In the genomic region with DNA sequence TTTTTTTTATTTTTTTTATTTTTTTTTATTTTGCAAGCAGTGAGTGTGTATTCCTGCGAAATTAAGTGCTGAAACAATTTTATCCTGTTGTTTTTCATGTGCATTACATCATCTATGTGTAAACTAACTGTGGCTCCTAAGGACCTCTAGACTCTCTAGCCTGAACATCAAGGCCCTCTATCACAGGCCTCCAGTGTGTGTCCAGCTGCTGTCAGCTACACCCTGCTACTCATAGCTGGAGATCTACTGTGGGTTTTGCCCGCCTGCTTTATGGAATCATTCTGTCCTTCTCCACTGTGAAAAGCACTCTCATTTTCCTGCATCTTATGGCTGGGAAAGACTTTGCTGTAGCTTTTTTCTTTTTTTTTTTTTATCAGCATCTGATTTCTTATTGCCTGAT, we compare ENCODE assay signal across 35 cellular contexts.
DNase-seq lines count a peak whose midpoint lies in the region; ATAC-seq, FAIRE-seq and TF ChIP-seq lines count a peak whose summit lies in the region.
"Had no signal": no experiment of that assay in that cellular context is flagged by ENCODE, and none has a peak within 500 bp of the region (broad histone marks: within the 10 kb centered on the region; RNA-seq: fewer than 3 reads in every experiment).

No MANE protein-coding gene starts in this region.

- peaks cover 11% of the 10 kb centered on the region for H3K4me1 Mint-ChIP-seq in astrocyte (ENCODE audit: low read depth, unreplicated experiment)
- H3K4me1 Mint-ChIP-seq: activated CD8-positive, alpha-beta memory T cell treated with anti-CD3 and anti-CD28 coated beads, Interleukin-2, amount 10 ng/mL, durations not matched to agents 7 days and 5 days; CD8-positive, alpha-beta memory T cell; IgD-negative memory B cell; stimulated activated naive CD8-positive, alpha-beta T cell treated with anti-CD3 and anti-CD28 coated beads, Interleukin-15, amount 100 ng/mL, for 72 hours had no signal

- H3K4me3 ChIP-seq in astrocyte (ENCODE audit: insufficient read depth, low read depth, low read length) (no peak overlapping the region), ascending aorta (no peak overlapping the region)
- H3K4me3 ChIP-seq: adrenal gland, coronary artery, ovary, tibial nerve had no signal

- no peak for ATAC-seq in HG03469 (IDR thresholded peaks at IDR 0.05; ENCODE audit: unreplicated experiment)
- ATAC-seq: activated CD8-positive, alpha-beta memory T cell treated with anti-CD3 and anti-CD28 coated beads, Interleukin-2, amount 10 ng/mL, durations not matched to agents 7 days and 5 days; activated T-cell treated with anti-CD3 and anti-CD28 coated beads, Interleukin-2, amount 50 U/mL, for 72 hours; PC-3; stimulated activated naive CD8-positive, alpha-beta T cell treated with anti-CD3 and anti-CD28 coated beads, Interleukin-15, amount 100 ng/mL, for 72 hours had no signal

- H3K4me2 ChIP-seq in astrocyte (ENCODE audit: low read length), result no peak overlapping the region

- DNase-seq in DMS53 (lab: John Stamatoyannopoulos, UW) (peak; percentile 98), NCI-H146 treated with DMSO at 0.1 percent for 48 hours (lab: John Stamatoyannopoulos, UW; ENCODE audit: unreplicated experiment) (peak; percentile 63), NCI-H510A (lab: John Stamatoyannopoulos, UW) (peak; percentile 27), astrocyte (ENCODE audit: low read depth) (no peak), ascending aorta (ENCODE audit: low spot score in 2 of 2) (no peak), germinal center (ENCODE audit: low spot score) (no peak)
- DNase-seq: ACHN; activated CD4-positive, alpha-beta T cell treated with anti-CD3 and anti-CD28 coated beads, Interleukin-2, amount 50 U/mL, for 1 hour; activated CD8-positive, alpha-beta memory T cell treated with anti-CD3 and anti-CD28 coated beads, Interleukin-2, amount 10 ng/mL, durations not matched to agents 7 days and 5 days; activated naive CD4-positive, alpha-beta T cell treated with anti-CD3 and anti-CD28 coated beads for 36 hours; activated T-cell treated with anti-CD3 and anti-CD28 coated beads, Interleukin-2, amount 50 U/mL, for 72 hours; adrenal gland; BE2C; CD8-positive, alpha-beta memory T cell; DMS79 treated with DMSO at 0.1 percent for 48 hours; effector memory CD4-positive, alpha-beta T cell; GF-D8; head of caudate nucleus; kidney glomerular epithelial cell; NCI-H1048; NCI-H2227 treated with DMSO at 0.1 percent for 48 hours; NK-92 treated with Interleukin-12 subunit alpha and Interleukin-12 subunit beta, amount 100 ng/mL, for 24 hours; ovary; PC-3; retina; Right ventricle myocardium superior; stimulated activated naive CD8-positive, alpha-beta T cell treated with anti-CD3 and anti-CD28 coated beads, Interleukin-15, amount 100 ng/mL, for 72 hours; SW 1271; T1000 had no signal

- H3K27ac ChIP-seq in astrocyte (ENCODE audit: low read depth, low read length) (no peak overlapping the region), ascending aorta (no peak overlapping the region)
- H3K27ac ChIP-seq: adrenal gland, coronary artery, ovary, tibial nerve had no signal

- H3K36me3 ChIP-seq in astrocyte (ENCODE audit: insufficient read depth, low read length) (no peaks in the 10 kb centered on the region), ascending aorta (no peaks in the 10 kb centered on the region)
- H3K36me3 ChIP-seq: adrenal gland, BE2C, ovary, tibial nerve had no signal

- H3K9ac ChIP-seq in astrocyte (ENCODE audit: low read length), result no peak overlapping the region

- no peak for FAIRE-seq in astrocyte (lab: Jason Lieb, UNC)
- FAIRE-seq: H54, small intestine had no signal

- H3K9me3 ChIP-seq in astrocyte (ENCODE audit: insufficient read depth, low read depth, low read length) (no peaks in the 10 kb centered on the region), ascending aorta (no peaks in the 10 kb centered on the region)
- H3K9me3 ChIP-seq: adrenal gland, BE2C, ovary, tibial nerve had no signal

- TF ChIP-seq CTCF in astrocyte (IDR thresholded peaks at IDR 0.05; ENCODE audit: insufficient read depth, low read depth, low read length) (no peak), ascending aorta (IDR thresholded peaks at IDR 0.05) (no peak)

- H4K20me1 ChIP-seq in astrocyte (ENCODE audit: insufficient read depth, low read length), result no peaks in the 10 kb centered on the region

- no peaks in the 10 kb centered on the region for H3K27me3 ChIP-seq in astrocyte (ENCODE audit: insufficient read depth, low read length)
- H3K27me3 ChIP-seq in ascending aorta, result no peaks in the 10 kb centered on the region
- H3K27me3 ChIP-seq: adrenal gland, BE2C, ovary, tibial nerve had no signal

- H3K4me3 Mint-ChIP-seq in astrocyte (ENCODE audit: unreplicated experiment), result no peak overlapping the region
- H3K4me3 Mint-ChIP-seq: activated CD8-positive, alpha-beta memory T cell treated with anti-CD3 and anti-CD28 coated beads, Interleukin-2, amount 10 ng/mL, durations not matched to agents 7 days and 5 days; activated naive CD4-positive, alpha-beta T cell treated with anti-CD3 and anti-CD28 coated beads for 36 hours; activated T-cell treated with anti-CD3 and anti-CD28 coated beads, Interleukin-2, amount 50 U/mL, for 72 hours; CD8-positive, alpha-beta memory T cell; IgD-negative memory B cell; stimulated activated naive CD8-positive, alpha-beta T cell treated with anti-CD3 and anti-CD28 coated beads, Interleukin-15, amount 100 ng/mL, for 72 hours had no signal

- no peaks in the 10 kb centered on the region for H3K79me2 ChIP-seq in astrocyte (ENCODE audit: insufficient read depth, low read length)

- intact Hi-C loops in ascending aorta (cut with DNase I), result no loop called here

- peak overlapping the region; percentile 42 for H3K27ac Mint-ChIP-seq in astrocyte (ENCODE audit: unreplicated experiment)
- H3K27ac Mint-ChIP-seq: activated CD8-positive, alpha-beta memory T cell treated with anti-CD3 and anti-CD28 coated beads, Interleukin-2, amount 10 ng/mL, durations not matched to agents 7 days and 5 days; activated naive CD4-positive, alpha-beta T cell treated with anti-CD3 and anti-CD28 coated beads for 36 hours; activated T-cell treated with anti-CD3 and anti-CD28 coated beads, Interleukin-2, amount 50 U/mL, for 72 hours; CD8-positive, alpha-beta memory T cell; IgD-negative memory B cell had no signal

- H3K36me3 Mint-ChIP-seq in astrocyte (ENCODE audit: low read depth, unreplicated experiment), result no peaks in the 10 kb centered on the region
- H3K36me3 Mint-ChIP-seq: activated CD8-positive, alpha-beta memory T cell treated with anti-CD3 and anti-CD28 coated beads, Interleukin-2, amount 10 ng/mL, durations not matched to agents 7 days and 5 days; CD8-positive, alpha-beta memory T cell; IgD-negative memory B cell had no signal

- H3K9me3 Mint-ChIP-seq in astrocyte (ENCODE audit: unreplicated experiment), result no peaks in the 10 kb centered on the region

- H2AFZ ChIP-seq in astrocyte (ENCODE audit: low read depth, low read length), result no peak overlapping the region

- H3K27me3 Mint-ChIP-seq in astrocyte (ENCODE audit: low read depth, unreplicated experiment), result no peaks in the 10 kb centered on the region
- H3K27me3 Mint-ChIP-seq: activated CD8-positive, alpha-beta memory T cell treated with anti-CD3 and anti-CD28 coated beads, Interleukin-2, amount 10 ng/mL, durations not matched to agents 7 days and 5 days; IgD-negative memory B cell; stimulated activated naive CD8-positive, alpha-beta T cell treated with anti-CD3 and anti-CD28 coated beads, Interleukin-15, amount 100 ng/mL, for 72 hours had no signal

- H3K4me1 ChIP-seq in astrocyte (ENCODE audit: insufficient read depth, low read length) (no peaks in the 10 kb centered on the region), ascending aorta (no peaks in the 10 kb centered on the region)
- H3K4me1 ChIP-seq: adrenal gland, BE2C, tibial nerve had no signal

Comparison
In these comparisons a context has a peak if more than half of its experiments do, and no peak if none do; other contexts are left out.
1. DNase-seq: peak in DMS53 (single experiment), NCI-H146 treated with DMSO at 0.1 percent for 48 hours (single experiment) and NCI-H510A (single experiment); none in astrocyte (single experiment), ascending aorta (0 of 2) and germinal center (single experiment).